Comparison of ENCODE assay signal across 8 cellular contexts in genomic region chr2:85999131-85999831, GRCh38.
DNase-seq lines count a peak whose midpoint lies in the region; ATAC-seq and TF ChIP-seq lines count a peak whose summit lies in the region.

No MANE protein-coding gene starts in this region.

- WGBS in suprapubic skin, result 57% methylated on average over 8 of the region's 8 CpGs
- 59 to 70% methylated on average over 8 of the region's 8 CpGs for WGBS in lower leg skin, 2 donors

- intact Hi-C loops in left colon (cut with DNase I, micrococcal nuclease) (no loop called here), lower leg skin (cut with DNase I; ENCODE audit: low total_unique reads) (no loop called here)

- TF ChIP-seq POLR2A in suprapubic skin (IDR thresholded peaks at IDR 0.05) (no peak), lower leg skin (IDR thresholded peaks at IDR 0.05) (no peak)

- H3K9me3 ChIP-seq in suprapubic skin, result no peaks in the 10 kb centered on the region

- H3K27me3 ChIP-seq in suprapubic skin, result no peaks in the 10 kb centered on the region

- H3K27ac Mint-ChIP-seq in activated naive CD4-positive, alpha-beta T cell treated with anti-CD3 and anti-CD28 coated beads, Interleukin-2, amount 50 U/mL, for 72 hours, result peak overlapping the region; percentile 19 to 72

- peak overlapping the region; percentile 88 for H3K27ac ChIP-seq in suprapubic skin

- peak overlapping the region; percentile 20 for H3K4me3 ChIP-seq in GM12865 (ENCODE audit: low read depth, low read length)
- no peak overlapping the region for H3K4me3 ChIP-seq in suprapubic skin
- H3K4me3 ChIP-seq in lower leg skin (ENCODE audit: low read depth, poor library complexity, severe bottlenecking), result no peak overlapping the region

- ATAC-seq in GM21825 (IDR thresholded peaks at IDR 0.05; ENCODE audit: unreplicated experiment) (peak; percentile 62), left colon (peak; percentile 26)
- peak; percentile 88 to 90 for ATAC-seq in activated naive CD4-positive, alpha-beta T cell treated with anti-CD3 and anti-CD28 coated beads, Interleukin-2, amount 50 U/mL, for 72 hours

- H3K9me3 Mint-ChIP-seq in activated naive CD4-positive, alpha-beta T cell treated with anti-CD3 and anti-CD28 coated beads, Interleukin-2, amount 50 U/mL, for 72 hours, result peaks cover 0 to 8% of the 10 kb centered on the region in 2 donors

- peaks cover 60% of the 10 kb centered on the region for H3K4me1 ChIP-seq in suprapubic skin

- H3K36me3 Mint-ChIP-seq in activated naive CD4-positive, alpha-beta T cell treated with anti-CD3 and anti-CD28 coated beads, Interleukin-2, amount 50 U/mL, for 72 hours, result peaks cover 0 to 13% of the 10 kb centered on the region in 2 donors

- TF ChIP-seq CTCF in GM12865 (IDR thresholded peaks at IDR 0.05; ENCODE audit: insufficient read depth, low read depth, low read length, missing control alignments), result no peak
- no peak for TF ChIP-seq CTCF in suprapubic skin (IDR thresholded peaks at IDR 0.05)
- no peak for TF ChIP-seq CTCF in lower leg skin (IDR thresholded peaks at IDR 0.05)

- no peaks in the 10 kb centered on the region for H3K36me3 ChIP-seq in suprapubic skin

- no peak for TF ChIP-seq EP300 in suprapubic skin (IDR thresholded peaks at IDR 0.05)

- DNase-seq in GM12865 (ENCODE audit: low read depth) (peak; percentile 90), MV-4-11 (lab: John Stamatoyannopoulos, UW) (peak; percentile 82), left colon (no peak), suprapubic skin (ENCODE audit: low spot score in 2 of 2) (peak; percentile 46 to 64), lower leg skin (ENCODE audit: low spot score in 2 of 2) (no peak), NCI-H2196 (lab: John Stamatoyannopoulos, UW; ENCODE audit: unreplicated experiment) (no peak)
- DNase-seq in activated naive CD4-positive, alpha-beta T cell treated with anti-CD3 and anti-CD28 coated beads, Interleukin-2, amount 50 U/mL, for 72 hours (ENCODE audit: low spot score in 2 of 2), result peak in 1 of 2 donors; percentile 42

Comparison
In these comparisons a context has a peak if more than half of its experiments do, and no peak if none do; other contexts are left out.
1. DNase-seq: peak in GM12865 (single experiment), MV-4-11 (single experiment) and suprapubic skin (2 of 2); none in left colon (0 of 2), lower leg skin (0 of 2) and NCI-H2196 (single experiment).
2. ATAC-seq: peak in every context shown above with its lines; median percentile 89 in activated naive CD4-positive, alpha-beta T cell treated with anti-CD3 and anti-CD28 coated beads, Interleukin-2, amount 50 U/mL, for 72 hours; 62 in GM21825; 26 in left colon.